ENCODE assay signal across 13 cellular contexts in genomic region chr21:35254006-35254751, GRCh38.
DNase-seq lines count a peak whose midpoint lies in the region; ATAC-seq, FAIRE-seq and TF ChIP-seq lines count a peak whose summit lies in the region.
"Had no signal": no experiment of that assay in that cellular context is flagged by ENCODE, and none has a peak within 500 bp of the region (broad histone marks: within the 10 kb centered on the region; RNA-seq: fewer than 3 reads in every experiment).

No MANE protein-coding gene starts in this region.

- H3K9me3 ChIP-seq in right atrium auricular region, result no peaks in the 10 kb centered on the region
- 0 out of 2 replicates have a peak, but pooled peaks cover 2% of the 10 kb centered on the region for H3K9me3 ChIP-seq in K562 (replicated peaks; ENCODE audit: control insufficient read depth, insufficient read depth, low read depth, low read length)
- H3K9me3 ChIP-seq in vagina, result no peaks in the 10 kb centered on the region

- H3K4me1 ChIP-seq in right atrium auricular region, result peaks cover 0 to 27% of the 10 kb centered on the region in 2 donors
- H3K4me1 ChIP-seq in K562 (replicated peaks in 1 of 2; ENCODE audit: control insufficient read depth in 2 of 2, insufficient read depth in 2 of 2, low read length in 2 of 2), result peaks cover 0 to 12% of the 10 kb centered on the region in 2 experiments; a peak in 3 of 5 replicates
- H3K4me1 ChIP-seq in vagina, result peaks cover 29% of the 10 kb centered on the region

- in situ Hi-C loops in K562 (cut with MboI), result no loop called here

- no peaks in the 10 kb centered on the region for H3K79me2 ChIP-seq in K562 (ENCODE audit: control insufficient read depth, insufficient read depth, low read length)

- H3K27ac ChIP-seq in right atrium auricular region, result peak overlapping the region; percentile 47 to 86
- H3K27ac ChIP-seq in K562 (ENCODE audit: extremely low read depth, low read depth, low read length), result no peak overlapping the region
- peak overlapping the region; percentile 34 for H3K27ac ChIP-seq in vagina

- TF ChIP-seq EP300 in K562 (IDR thresholded peaks at IDR 0.05; ENCODE audit: low read length), result no peak

- intact Hi-C loops in Right ventricle myocardium inferior (cut with DNase I) (no loop called here), K562 (cut with micrococcal nuclease) (no loop called here), vagina (cut with DNase I) (no loop called here)

- FAIRE-seq in K562 (lab: Jason Lieb, UNC), result no peak
- FAIRE-seq: endothelial cell of umbilical vein, G401.6 had no signal

- no peak overlapping the region for H3K4me2 ChIP-seq in K562 (ENCODE audit: insufficient read depth, low read length)

- no peak for DNase-seq in right atrium auricular region (ENCODE audit: low spot score)
- DNase-seq in Right ventricle myocardium inferior (ENCODE audit: missing footprints), result no peak
- no peak for DNase-seq in K562 (ENCODE audit: extremely low read depth in 1 of 4, low spot score in 3 of 4)
- peak; percentile 11 for DNase-seq in left kidney (ENCODE audit: low read depth, low spot score)
- DNase-seq in vagina (ENCODE audit: extremely low spot score in 2 of 2), result peak in 1 of 2 donors; percentile 93
- DNase-seq in activated gamma-delta T cell treated with Interleukin-2 at 50 U/mL for 16 hours, result no peak
- DNase-seq: amniotic stem cell, MM.1S, NCI-H524 treated with DMSO at 0.1 percent for 48 hours had no signal

- TF ChIP-seq CTCF in right atrium auricular region (IDR thresholded peaks at IDR 0.05), result no peak
- no peak for TF ChIP-seq CTCF in K562 (IDR thresholded peaks at IDR 0.05 in 2 of 3, conservative IDR thresholded peaks at IDR 0.05 in 1 of 3; ENCODE audit: insufficient read depth in 2 of 3, low read depth in 1 of 3, low read length in 3 of 3)
- TF ChIP-seq CTCF in vagina (IDR thresholded peaks at IDR 0.05), result no peak

- H3K4me3 ChIP-seq in right atrium auricular region, result no peak overlapping the region
- no peak overlapping the region for H3K4me3 ChIP-seq in K562
- H3K4me3 ChIP-seq in vagina, result no peak overlapping the region

- H2AFZ ChIP-seq in K562 (ENCODE audit: low read depth, low read length), result peak overlapping the region; percentile 56; the same call in 1 of the 2 replicates

- ATAC-seq in Right ventricle myocardium inferior (no peak), K562 (no peak), HG03354 (IDR thresholded peaks at IDR 0.05; ENCODE audit: poor library complexity, severe bottlenecking, unreplicated experiment) (no peak), HG02840 (IDR thresholded peaks at IDR 0.05; ENCODE audit: low FRiP score, unreplicated experiment) (no peak)

- H3K27me3 ChIP-seq in right atrium auricular region (no peaks in the 10 kb centered on the region), K562 (ENCODE audit: control insufficient read depth in 2 of 2, insufficient read depth in 2 of 2, low read length in 2 of 2) (no peaks in the 10 kb centered on the region), vagina (no peaks in the 10 kb centered on the region)

- no peak overlapping the region for H3K9ac ChIP-seq in K562 (ENCODE audit: insufficient read depth in 1 of 2, low read depth in 2 of 2, low read length in 2 of 2)

- CTCF ChIA-PET in K562 (lab: Yijun Ruan, JAX; ENCODE audit: low intra/inter-chr PET ratio), result no interaction called here

- TF ChIP-seq POLR2A in K562 (conservative IDR thresholded peaks at IDR 0.05), result no peak
- no peak for TF ChIP-seq POLR2A in vagina (IDR thresholded peaks at IDR 0.05)

- no TSS peak for BruUV-seq in K562 (replicated peaks; lab: Mats Ljungman, UMichigan)

- H3K36me3 ChIP-seq in right atrium auricular region, result no peaks in the 10 kb centered on the region
- no peaks in the 10 kb centered on the region for H3K36me3 ChIP-seq in K562 (ENCODE audit: control insufficient read depth, insufficient read depth, low read length)
- H3K36me3 ChIP-seq in vagina, result no peaks in the 10 kb centered on the region

- WGBS in K562 (ENCODE audit: insufficient coverage, low coverage, missing lambda C conversion rate), result 28% methylated on average over 12 of the region's 12 CpGs

- no peaks in the 10 kb centered on the region for H4K20me1 ChIP-seq in K562 (replicated peaks; ENCODE audit: control insufficient read depth, insufficient read depth, low read length)

- POLR2A ChIA-PET in K562 (lab: Yijun Ruan, JAX), result interaction anchor here (0.6 to 1.3 kb wide), 5 partner anchors 8 to 550 kb away, joined by 3 to 5 read pairs (median 3); no protein-coding TSS in a partner anchor

- no peak for TF ChIP-seq RAD21 in K562 (CRISPR knock-in tag; conservative IDR thresholded peaks at IDR 0.05 in 1 of 2, IDR thresholded peaks at IDR 0.05 in 1 of 2)

- no peaks in the 10 kb centered on the region for H3K9me1 ChIP-seq in K562 (ENCODE audit: control insufficient read depth, insufficient read depth, low read length)

TF ChIP-seq in K562, 482 proteins besides CTCF, POLR2A, EP300 and RAD21:
- TF ChIP-seq FOSL1 (tag; conservative IDR thresholded peaks at IDR 0.05), result peak; percentile 33; the same call in 1 of the 2 replicates
- no peak for TF ChIP-seq SAFB (IDR thresholded peaks at IDR 0.05; ENCODE audit: borderline replicate concordance, low read depth, low read length)
